Comparison of ENCODE assay signal across 1 cellular context in the genomic region with DNA sequence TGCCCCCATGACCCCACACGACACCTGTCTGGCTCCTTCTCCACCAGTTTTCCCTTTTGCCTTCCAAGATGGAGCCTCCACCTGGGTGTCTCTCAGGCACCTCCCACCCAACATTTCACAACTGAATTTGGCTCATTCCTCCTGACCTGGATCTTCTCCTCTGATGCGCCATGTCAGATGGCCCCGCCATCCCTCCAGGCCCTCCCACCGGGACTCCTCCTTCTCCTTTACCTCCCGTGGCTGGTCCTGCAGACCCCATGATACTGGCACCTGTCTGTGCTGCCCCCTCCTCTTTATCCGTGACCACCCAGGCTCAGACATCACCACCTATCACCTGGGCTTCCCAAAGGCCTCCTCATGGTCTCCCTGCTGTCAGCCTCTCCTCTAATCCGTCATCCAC.
TF ChIP-seq lines count a peak whose summit lies in the region.

No MANE protein-coding gene starts in this region.

TF ChIP-seq in H1, 55 proteins besides CTCF, POLR2A, EP300 and RAD21:
- TF ChIP-seq CHD1 (IDR thresholded peaks at IDR 0.05; ENCODE audit: low read depth, low read length), result no peak
- no peak for TF ChIP-seq JUN (IDR thresholded peaks at IDR 0.05; ENCODE audit: low read depth, low read length)
- TF ChIP-seq SAP30 (IDR thresholded peaks at IDR 0.05; ENCODE audit: insufficient read depth, insufficient replicate concordance, low read length), result no peak
- TF ChIP-seq RBBP5 (IDR thresholded peaks at IDR 0.05; ENCODE audit: borderline replicate concordance, low read depth, low read length), result no peak
- no peak for TF ChIP-seq GTF2F1 (IDR thresholded peaks at IDR 0.05; ENCODE audit: borderline replicate concordance, low read depth, low read length)
- no peak for TF ChIP-seq SIX5 (IDR thresholded peaks at IDR 0.05; ENCODE audit: low read depth, low read length)
- TF ChIP-seq SIRT6 (IDR thresholded peaks at IDR 0.05; ENCODE audit: low read length), result no peak
- TF ChIP-seq TAF1 (IDR thresholded peaks at IDR 0.05; ENCODE audit: low read depth, low read length), result no peak
- no peak for TF ChIP-seq CREB1 (IDR thresholded peaks at IDR 0.05)
- TF ChIP-seq POU5F1 (IDR thresholded peaks at IDR 0.05; ENCODE audit: low read depth, low read length), result no peak
- TF ChIP-seq TCF12 (IDR thresholded peaks at IDR 0.05; ENCODE audit: low read depth, low read length), result no peak
- no peak for TF ChIP-seq NRF1 (IDR thresholded peaks at IDR 0.05; ENCODE audit: low read depth, low read length)
- TF ChIP-seq RFX5 (IDR thresholded peaks at IDR 0.05; ENCODE audit: borderline replicate concordance, low read depth, low read length), result no peak
